In the genomic region with DNA sequence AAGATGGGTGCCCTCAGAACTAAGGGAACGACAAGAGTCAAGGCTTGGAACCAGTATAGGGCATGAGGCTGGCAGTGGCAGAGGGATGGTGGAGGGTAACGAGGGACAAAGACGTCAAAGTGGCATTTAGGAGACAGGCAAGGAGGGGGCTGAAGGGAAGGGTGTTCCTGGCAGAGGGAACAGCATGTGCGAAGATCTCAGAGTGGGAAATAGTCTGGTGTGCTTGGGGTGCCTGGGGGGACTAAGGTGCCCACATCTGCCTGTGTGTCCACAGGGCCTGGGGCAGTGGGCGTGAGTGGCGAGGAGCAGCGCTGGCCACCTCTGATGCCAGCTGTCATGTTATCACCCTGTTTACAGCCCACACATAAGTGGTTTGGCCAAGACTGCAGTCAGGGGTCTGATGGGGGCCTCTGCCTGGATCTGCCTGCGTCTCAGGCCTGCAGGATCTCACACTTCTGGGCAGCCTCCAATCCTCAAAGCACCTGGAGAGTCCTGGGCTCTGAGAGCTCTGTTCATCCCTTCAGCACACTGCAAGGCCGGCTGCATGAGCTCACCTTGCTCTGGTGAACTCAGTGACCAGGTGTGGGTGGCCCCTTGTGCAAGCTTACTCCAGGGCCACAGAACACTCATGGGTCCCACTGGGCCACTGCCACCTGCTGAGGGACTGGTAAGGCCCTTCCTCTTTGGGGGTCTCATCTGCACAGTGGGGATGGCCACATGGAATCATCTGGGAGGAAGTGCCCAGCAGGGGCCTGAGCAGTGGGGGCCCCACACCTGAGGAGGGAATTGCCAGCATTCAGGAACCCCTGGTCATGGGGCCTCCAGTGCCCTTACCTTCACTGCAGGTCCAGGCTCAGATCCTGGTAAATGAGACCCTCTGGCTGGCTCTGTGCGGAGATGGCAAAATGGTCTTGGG, we compare ENCODE assay signal across 25 cellular contexts.
A peak's percentile ranks its signal among the peaks of the same experiment; 100 is the strongest.
DNase-seq lines count a peak whose midpoint lies in the region; ATAC-seq and TF ChIP-seq lines count a peak whose summit lies in the region.
"Had no signal": no experiment of that assay in that cellular context is flagged by ENCODE, and none has a peak within 500 bp of the region (broad histone marks: within the 10 kb centered on the region; RNA-seq: fewer than 3 reads in every experiment).

No MANE protein-coding gene starts in this region.

- H3K4me3 ChIP-seq in aorta (ENCODE audit: low read length in 2 of 2), result no peak overlapping the region
- H3K4me3 ChIP-seq in stomach, result no peak overlapping the region
- H3K4me3 ChIP-seq: psoas muscle, SJCRH30, tibial nerve had no signal

- no peak overlapping the region for H3K27ac Mint-ChIP-seq in natural killer cell treated with Interleukin-12 subunit alpha and Interleukin-12 subunit beta and Interleukin-15 and Interleukin-18, amount 100 ng/mL, for 72 hours
- H3K27ac Mint-ChIP-seq in natural killer cell, result no peak overlapping the region
- H3K27ac Mint-ChIP-seq in effector memory CD8-positive, alpha-beta T cell, result peak overlapping the region; percentile 61 to 83
- H3K27ac Mint-ChIP-seq: activated CD4-positive, alpha-beta T cell treated with anti-CD3 and anti-CD28 coated beads for 36 hours; activated naive CD8-positive, alpha-beta T cell treated with anti-CD3 and anti-CD28 coated beads for 36 hours; stimulated activated naive B cell treated with anti-CD40 and anti-IgM and Interleukin-4, amounts not matched to agents 10 μg/mL and 1 μg/mL and 100 μg/mL, for 72 hours; T-helper 1 cell treated with Interleukin-12 subunit alpha and Interleukin-12 subunit beta and Interleukin-4 antibody, amounts not matched to agents 30 μg/mL and 1 μg/mL, for 36 hours had no signal

- intact Hi-C loops in natural killer cell (cut with micrococcal nuclease), result no loop called here
- intact Hi-C loops in posterior cingulate gyrus (cut with DNase I), result no loop called here
- intact Hi-C loops in aorta (cut with DNase I), result no loop called here
- intact Hi-C loops in stomach (cut with DNase I; ENCODE audit: low total_unique reads), result no loop called here

- no peak for TF ChIP-seq EP300 in stomach (IDR thresholded peaks at IDR 0.05)

- H3K27me3 ChIP-seq in aorta (ENCODE audit: control insufficient read depth in 1 of 2, insufficient read depth in 2 of 2, low read length in 1 of 2) (no peaks in the 10 kb centered on the region), stomach (peaks cover 0 to 7% (median 0%) of the 10 kb centered on the region in 3 donors)
- H3K27me3 ChIP-seq: SJCRH30, tibial nerve had no signal

- H3K36me3 ChIP-seq in aorta (ENCODE audit: control insufficient read depth in 1 of 2, insufficient read depth in 2 of 2, low read length in 1 of 2) (no peaks in the 10 kb centered on the region), stomach (no peaks in the 10 kb centered on the region)
- H3K36me3 ChIP-seq: SJCRH30, tibial nerve had no signal

- WGBS in aorta, 2 donors, result 94 to 95% methylated on average over 10 of the region's 10 CpGs
- WGBS in stomach, 5 donors, result 91 to 95% (median 93%) methylated on average over 10 of the region's 10 CpGs

- peak; percentile 5 to 34 for ATAC-seq in natural killer cell treated with Interleukin-12 subunit alpha and Interleukin-12 subunit beta and Interleukin-15 and Interleukin-18, amount 100 ng/mL, for 72 hours
- no peak for ATAC-seq in natural killer cell
- no peak for ATAC-seq in effector memory CD8-positive, alpha-beta T cell (replicated peaks)
- no peak for ATAC-seq in aorta (ENCODE audit: low FRiP score)
- no peak for ATAC-seq in GM18517 (IDR thresholded peaks at IDR 0.05; ENCODE audit: unreplicated experiment)
- ATAC-seq: activated CD4-positive, alpha-beta T cell treated with anti-CD3 and anti-CD28 coated beads for 36 hours; left colon; PC-3; psoas muscle; stimulated activated naive B cell treated with anti-CD40 and anti-IgM and Interleukin-4, amounts not matched to agents 10 μg/mL and 1 μg/mL and 100 μg/mL, for 72 hours had no signal

- H3K36me3 Mint-ChIP-seq in natural killer cell treated with Interleukin-12 subunit alpha and Interleukin-12 subunit beta and Interleukin-15 and Interleukin-18, amount 100 ng/mL, for 72 hours, result no peaks in the 10 kb centered on the region
- no peaks in the 10 kb centered on the region for H3K36me3 Mint-ChIP-seq in natural killer cell
- H3K36me3 Mint-ChIP-seq in effector memory CD8-positive, alpha-beta T cell (ENCODE audit: insufficient read depth), result peaks cover 5% of the 10 kb centered on the region
- H3K36me3 Mint-ChIP-seq: activated naive CD8-positive, alpha-beta T cell treated with anti-CD3 and anti-CD28 coated beads for 36 hours; CD4-positive, CD25-positive, alpha-beta regulatory T cell; stimulated activated naive B cell treated with anti-CD40 and anti-IgM and Interleukin-4, amounts not matched to agents 10 μg/mL and 1 μg/mL and 100 μg/mL, for 72 hours had no signal

- no peak for TF ChIP-seq POLR2A in stomach (IDR thresholded peaks at IDR 0.05)

- no peaks in the 10 kb centered on the region for H3K4me1 Mint-ChIP-seq in natural killer cell treated with Interleukin-12 subunit alpha and Interleukin-12 subunit beta and Interleukin-15 and Interleukin-18, amount 100 ng/mL, for 72 hours (ENCODE audit: low read depth in 2 of 2)
- H3K4me1 Mint-ChIP-seq in natural killer cell, result no peaks in the 10 kb centered on the region
- H3K4me1 Mint-ChIP-seq in effector memory CD8-positive, alpha-beta T cell (ENCODE audit: low read depth in 2 of 2), result peaks cover 0 to 3% of the 10 kb centered on the region in 2 donors
- H3K4me1 Mint-ChIP-seq: activated CD4-positive, alpha-beta T cell treated with anti-CD3 and anti-CD28 coated beads for 36 hours; activated naive CD8-positive, alpha-beta T cell treated with anti-CD3 and anti-CD28 coated beads for 36 hours; CD4-positive, CD25-positive, alpha-beta regulatory T cell; stimulated activated naive B cell treated with anti-CD40 and anti-IgM and Interleukin-4, amounts not matched to agents 10 μg/mL and 1 μg/mL and 100 μg/mL, for 72 hours had no signal

- no peak overlapping the region for H3K4me3 Mint-ChIP-seq in natural killer cell treated with Interleukin-12 subunit alpha and Interleukin-12 subunit beta and Interleukin-15 and Interleukin-18, amount 100 ng/mL, for 72 hours
- H3K4me3 Mint-ChIP-seq in natural killer cell, result no peak overlapping the region
- no peak overlapping the region for H3K4me3 Mint-ChIP-seq in effector memory CD8-positive, alpha-beta T cell
- H3K4me3 Mint-ChIP-seq: activated CD4-positive, alpha-beta T cell treated with anti-CD3 and anti-CD28 coated beads for 36 hours; activated naive CD8-positive, alpha-beta T cell treated with anti-CD3 and anti-CD28 coated beads for 36 hours; CD4-positive, CD25-positive, alpha-beta regulatory T cell; nephron progenitor cell; stimulated activated naive B cell treated with anti-CD40 and anti-IgM and Interleukin-4, amounts not matched to agents 10 μg/mL and 1 μg/mL and 100 μg/mL, for 72 hours; T-helper 1 cell treated with Interleukin-12 subunit alpha and Interleukin-12 subunit beta and Interleukin-4 antibody, amounts not matched to agents 30 μg/mL and 1 μg/mL, for 36 hours had no signal

- H3K4me1 ChIP-seq in aorta (ENCODE audit: control insufficient read depth in 1 of 2, insufficient read depth in 2 of 2, low read length in 2 of 2) (no peaks in the 10 kb centered on the region), stomach (peaks cover 0 to under 1% (median 0%) of the 10 kb centered on the region in 4 donors)
- H3K4me1 ChIP-seq: psoas muscle, SJCRH30, tibial nerve had no signal

- H3K27me3 Mint-ChIP-seq in natural killer cell treated with Interleukin-12 subunit alpha and Interleukin-12 subunit beta and Interleukin-15 and Interleukin-18, amount 100 ng/mL, for 72 hours, result peaks cover 0 to 2% of the 10 kb centered on the region in 2 donors
- H3K27me3 Mint-ChIP-seq in natural killer cell (ENCODE audit: low read depth in 2 of 2), result no peaks in the 10 kb centered on the region
- H3K27me3 Mint-ChIP-seq in effector memory CD8-positive, alpha-beta T cell, result no peaks in the 10 kb centered on the region
- H3K27me3 Mint-ChIP-seq: activated CD4-positive, alpha-beta T cell treated with anti-CD3 and anti-CD28 coated beads for 36 hours; activated naive CD8-positive, alpha-beta T cell treated with anti-CD3 and anti-CD28 coated beads for 36 hours had no signal

- H3K9me3 Mint-ChIP-seq in natural killer cell treated with Interleukin-12 subunit alpha and Interleukin-12 subunit beta and Interleukin-15 and Interleukin-18, amount 100 ng/mL, for 72 hours, result no peaks in the 10 kb centered on the region
- H3K9me3 Mint-ChIP-seq in natural killer cell, result no peaks in the 10 kb centered on the region
- H3K9me3 Mint-ChIP-seq in effector memory CD8-positive, alpha-beta T cell, result no peaks in the 10 kb centered on the region
- H3K9me3 Mint-ChIP-seq: activated naive CD8-positive, alpha-beta T cell treated with anti-CD3 and anti-CD28 coated beads for 36 hours; CD4-positive, CD25-positive, alpha-beta regulatory T cell; nephron progenitor cell; stimulated activated naive B cell treated with anti-CD40 and anti-IgM and Interleukin-4, amounts not matched to agents 10 μg/mL and 1 μg/mL and 100 μg/mL, for 72 hours; T-helper 1 cell treated with Interleukin-12 subunit alpha and Interleukin-12 subunit beta and Interleukin-4 antibody, amounts not matched to agents 30 μg/mL and 1 μg/mL, for 36 hours had no signal

- H3K9me3 ChIP-seq in aorta (ENCODE audit: control insufficient read depth, low read length) (no peaks in the 10 kb centered on the region), stomach (no peaks in the 10 kb centered on the region)
- H3K9me3 ChIP-seq: psoas muscle, SJCRH30, tibial nerve had no signal

- DNase-seq in natural killer cell treated with Interleukin-12 subunit alpha and Interleukin-12 subunit beta and Interleukin-15 and Interleukin-18, amount 100 ng/mL, for 72 hours (ENCODE audit: low spot score), result no peak
- DNase-seq in natural killer cell, result no peak
- DNase-seq in effector memory CD8-positive, alpha-beta T cell, result no peak
- peak in 6 of 10 donors; percentile 1 to 59 (median 20) for DNase-seq in posterior cingulate gyrus
- DNase-seq in aorta, result peak; percentile 17 to 53
- no peak for DNase-seq in stomach
- DNase-seq: activated CD4-positive, alpha-beta T cell treated with anti-CD3 and anti-CD28 coated beads for 36 hours; activated naive CD8-positive, alpha-beta T cell treated with anti-CD3 and anti-CD28 coated beads for 36 hours; CD4-positive, CD25-positive, alpha-beta regulatory T cell; cerebellar nuclear complex; effector CD4-positive, alpha-beta T cell; foreskin fibroblast; midbrain; NCI-H2171; NCI-H510A treated with DMSO at 0.1 percent for 48 hours; nephron progenitor cell; PC-3; SJCRH30; stimulated activated CD4-positive, alpha-beta T cell treated with anti-CD3 and anti-CD28 coated beads, Interleukin-4, amount 100 ng/mL, for 1 hour; stimulated activated naive B cell treated with anti-CD40 and anti-IgM and Interleukin-4, amounts not matched to agents 10 μg/mL and 1 μg/mL and 100 μg/mL, for 72 hours had no signal

- H3K27ac ChIP-seq in aorta (ENCODE audit: low read depth in 1 of 2, low read length in 2 of 2), result no peak overlapping the region
- no peak overlapping the region for H3K27ac ChIP-seq in stomach
- H3K27ac ChIP-seq: psoas muscle, SJCRH30, tibial nerve had no signal

- TF ChIP-seq CTCF in natural killer cell (IDR thresholded peaks at IDR 0.05) (no peak), stomach (IDR thresholded peaks at IDR 0.05) (no peak)

Comparison
In these comparisons a context has a peak if more than half of its experiments do, and no peak if none do; other contexts are left out.
1. ATAC-seq: peak in natural killer cell treated with Interleukin-12 subunit alpha and Interleukin-12 subunit beta and Interleukin-15 and Interleukin-18, amount 100 ng/mL, for 72 hours (2 of 2); none in natural killer cell (0 of 3), effector memory CD8-positive, alpha-beta T cell (single experiment), aorta (single experiment) and GM18517 (single experiment).
2. DNase-seq: peak in posterior cingulate gyrus (6 of 10) and aorta (2 of 2); none in natural killer cell treated with Interleukin-12 subunit alpha and Interleukin-12 subunit beta and Interleukin-15 and Interleukin-18, amount 100 ng/mL, for 72 hours (single experiment), natural killer cell (single experiment), effector memory CD8-positive, alpha-beta T cell (0 of 3) and stomach (single experiment).
3. H3K27ac Mint-ChIP-seq: peak in effector memory CD8-positive, alpha-beta T cell (2 of 2); none in natural killer cell treated with Interleukin-12 subunit alpha and Interleukin-12 subunit beta and Interleukin-15 and Interleukin-18, amount 100 ng/mL, for 72 hours (0 of 2) and natural killer cell (0 of 2).